1 cellular context compared by ENCODE assay signal in genomic region chr13:40547545-40548322, GRCh38.
TF ChIP-seq lines count a peak whose summit lies in the region.

No MANE protein-coding gene starts in this region.

TF ChIP-seq in SK-N-SH, 30 proteins besides CTCF, POLR2A, EP300 and RAD21 (continued from another document):
- TF ChIP-seq, protein P1, sequence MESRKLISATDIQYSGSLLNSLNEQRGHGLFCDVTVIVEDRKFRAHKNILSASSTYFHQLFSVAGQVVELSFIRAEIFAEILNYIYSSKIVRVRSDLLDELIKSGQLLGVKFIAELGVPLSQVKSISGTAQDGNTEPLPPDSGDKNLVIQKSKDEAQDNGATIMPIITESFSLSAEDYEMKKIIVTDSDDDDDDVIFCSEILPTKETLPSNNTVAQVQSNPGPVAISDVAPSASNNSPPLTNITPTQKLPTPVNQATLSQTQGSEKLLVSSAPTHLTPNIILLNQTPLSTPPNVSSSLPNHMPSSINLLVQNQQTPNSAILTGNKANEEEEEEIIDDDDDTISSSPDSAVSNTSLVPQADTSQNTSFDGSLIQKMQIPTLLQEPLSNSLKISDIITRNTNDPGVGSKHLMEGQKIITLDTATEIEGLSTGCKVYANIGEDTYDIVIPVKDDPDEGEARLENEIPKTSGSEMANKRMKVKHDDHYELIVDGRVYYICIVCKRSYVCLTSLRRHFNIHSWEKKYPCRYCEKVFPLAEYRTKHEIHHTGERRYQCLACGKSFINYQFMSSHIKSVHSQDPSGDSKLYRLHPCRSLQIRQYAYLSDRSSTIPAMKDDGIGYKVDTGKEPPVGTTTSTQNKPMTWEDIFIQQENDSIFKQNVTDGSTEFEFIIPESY (IDR thresholded peaks at IDR 0.05; ENCODE audit: borderline replicate concordance, low read depth) = no peak
- TF ChIP-seq TCF12 (IDR thresholded peaks at IDR 0.05) = no peak
- TF ChIP-seq POLR2AphosphoS5 (IDR thresholded peaks at IDR 0.05; ENCODE audit: low read depth, low read length) = no peak
- TF ChIP-seq PBX3 (IDR thresholded peaks at IDR 0.05) = no peak
TF ChIP-seq in SK-N-SH: peak in this region for 0.
